1 cellular context compared by ENCODE assay signal in the genomic region with DNA sequence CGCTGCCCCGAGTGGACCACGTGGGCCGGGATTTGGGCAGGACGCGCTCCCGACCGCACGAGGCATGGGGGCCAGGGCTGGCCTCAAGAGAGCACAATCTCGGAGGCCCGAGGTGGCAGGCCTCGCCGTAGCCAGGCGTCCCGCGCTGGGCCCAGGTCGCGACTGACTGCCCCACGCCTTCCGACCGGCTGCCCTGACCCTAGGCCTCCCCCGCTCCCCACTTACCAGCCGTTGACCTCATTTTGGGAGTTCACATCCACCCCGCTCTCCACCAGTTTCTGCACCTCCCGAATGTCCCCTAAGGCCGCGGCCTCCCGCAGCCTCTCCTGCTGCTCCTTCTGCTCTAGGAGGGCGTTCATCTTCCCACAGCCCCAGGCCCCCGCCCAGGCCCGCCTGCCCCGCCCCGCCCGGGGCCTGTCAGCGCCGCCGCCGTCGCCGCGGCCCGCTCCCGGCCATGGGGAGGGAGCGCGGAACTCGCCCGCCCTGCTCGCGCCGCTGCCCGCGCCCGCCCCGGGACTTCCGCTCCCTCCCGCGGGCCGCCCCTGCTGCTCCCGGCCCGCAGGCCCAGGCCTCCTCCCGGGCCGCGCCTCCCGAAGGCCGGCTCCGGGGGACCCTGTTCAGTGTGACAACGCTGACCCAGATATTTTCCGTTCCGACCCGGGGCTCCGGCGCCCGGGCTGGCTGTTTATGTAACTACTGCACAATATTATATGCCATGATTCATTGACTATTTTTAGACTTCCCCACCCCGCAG.
A peak's percentile ranks its signal among the peaks of the same experiment; 100 is the strongest.
TF ChIP-seq lines count a peak whose summit lies in the region.

A gene with protein sequence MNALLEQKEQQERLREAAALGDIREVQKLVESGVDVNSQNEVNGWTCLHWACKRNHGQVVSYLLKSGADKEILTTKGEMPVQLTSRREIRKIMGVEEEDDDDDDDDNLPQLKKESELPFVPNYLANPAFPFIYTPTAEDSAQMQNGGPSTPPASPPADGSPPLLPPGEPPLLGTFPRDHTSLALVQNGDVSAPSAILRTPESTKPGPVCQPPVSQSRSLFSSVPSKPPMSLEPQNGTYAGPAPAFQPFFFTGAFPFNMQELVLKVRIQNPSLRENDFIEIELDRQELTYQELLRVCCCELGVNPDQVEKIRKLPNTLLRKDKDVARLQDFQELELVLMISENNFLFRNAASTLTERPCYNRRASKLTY (minus strand): TSS at position 619 of the 754 bp plus-strand sequence. CDS start 260 bp downstream, at position 359.

TF ChIP-seq in HepG2, 621 proteins besides CTCF, POLR2A, EP300 and RAD21 (continued from another document and continues in another):
- TF ChIP-seq, protein P1, sequence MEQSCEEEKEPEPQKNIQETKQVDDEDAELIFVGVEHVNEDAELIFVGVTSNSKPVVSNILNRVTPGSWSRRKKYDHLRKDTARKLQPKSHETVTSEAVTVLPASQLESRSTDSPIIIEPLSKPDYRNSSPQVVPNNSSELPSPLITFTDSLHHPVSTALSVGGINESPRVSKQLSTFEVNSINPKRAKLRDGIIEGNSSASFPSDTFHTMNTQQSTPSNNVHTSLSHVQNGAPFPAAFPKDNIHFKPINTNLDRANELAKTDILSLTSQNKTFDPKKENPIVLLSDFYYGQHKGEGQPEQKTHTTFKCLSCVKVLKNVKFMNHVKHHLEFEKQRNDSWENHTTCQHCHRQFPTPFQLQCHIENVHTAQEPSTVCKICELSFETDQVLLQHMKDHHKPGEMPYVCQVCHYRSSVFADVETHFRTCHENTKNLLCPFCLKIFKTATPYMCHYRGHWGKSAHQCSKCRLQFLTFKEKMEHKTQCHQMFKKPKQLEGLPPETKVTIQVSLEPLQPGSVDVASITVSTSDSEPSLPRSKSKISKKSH (CRISPR knock-in tag; IDR thresholded peaks at IDR 0.05; ENCODE audit: borderline replicate concordance): peak; percentile 96
- TF ChIP-seq ZBTB8A (CRISPR knock-in tag; IDR thresholded peaks at IDR 0.05; ENCODE audit: borderline replicate concordance, low read depth) (peak; percentile 91), KDM5A (IDR thresholded peaks at IDR 0.05; ENCODE audit: borderline replicate concordance, low read length) (peak; percentile 89), EZH2 (conservative IDR thresholded peaks at IDR 0.05; ENCODE audit: low read depth, low read length) (no peak), RELA (CRISPR knock-in tag; IDR thresholded peaks at IDR 0.05) (no peak; the same call in 1 of the 2 replicates), ZFP82 (CRISPR knock-in tag; IDR thresholded peaks at IDR 0.05; ENCODE audit: borderline replicate concordance) (peak; percentile 77; the same call in 1 of the 2 replicates), ZNF33B (CRISPR knock-in tag; IDR thresholded peaks at IDR 0.05) (no peak; the same call in 1 of the 2 replicates), AGO2 (optimal IDR thresholded peaks at IDR 0.05; ENCODE audit: low read depth, low read length) (peak; percentile 95), SMARCE1 (IDR thresholded peaks at IDR 0.05; ENCODE audit: borderline replicate concordance) (no peak), MTF2 (CRISPR knock-in tag; IDR thresholded peaks at IDR 0.05; ENCODE audit: borderline replicate concordance) (no peak), ZNF232 (CRISPR knock-in tag; IDR thresholded peaks at IDR 0.05; ENCODE audit: borderline replicate concordance) (no peak; the same call in none of the 2 replicates), ZNF558 (CRISPR knock-in tag; IDR thresholded peaks at IDR 0.05; ENCODE audit: borderline replicate concordance) (peak; percentile 85; the same call in 1 of the 2 replicates), THAP11 (CRISPR knock-in tag; IDR thresholded peaks at IDR 0.05) (peak; percentile 91), HNF4G (IDR thresholded peaks at IDR 0.05; ENCODE audit: borderline replicate concordance, low read depth, low read length) (peak; percentile 55; the same call in 1 of the 2 replicates), HNF4G (CRISPR knock-in tag; IDR thresholded peaks at IDR 0.05; ENCODE audit: borderline replicate concordance, low read depth) (no peak), TGIF2 (CRISPR knock-in tag; IDR thresholded peaks at IDR 0.05) (peak; percentile 34; the same call in 1 of the 2 replicates), TBL1XR1 (IDR thresholded peaks at IDR 0.05; ENCODE audit: borderline replicate concordance, low read length, partially characterized antibody) (peak; percentile 89), SIN3B (IDR thresholded peaks at IDR 0.05; ENCODE audit: low read length) (peak; percentile 79; the same call in 1 of the 2 replicates), DNMT1 (CRISPR knock-in tag; IDR thresholded peaks at IDR 0.05) (peak; percentile 84), ZNF333 (CRISPR knock-in tag; IDR thresholded peaks at IDR 0.05; ENCODE audit: borderline replicate concordance) (peak; percentile 74; the same call in 1 of the 2 replicates), FOXO1 (CRISPR knock-in tag; IDR thresholded peaks at IDR 0.05) (peak; percentile 77), KDM4B (CRISPR knock-in tag; IDR thresholded peaks at IDR 0.05) (peak; percentile 84)
- TF ChIP-seq, protein P2, sequence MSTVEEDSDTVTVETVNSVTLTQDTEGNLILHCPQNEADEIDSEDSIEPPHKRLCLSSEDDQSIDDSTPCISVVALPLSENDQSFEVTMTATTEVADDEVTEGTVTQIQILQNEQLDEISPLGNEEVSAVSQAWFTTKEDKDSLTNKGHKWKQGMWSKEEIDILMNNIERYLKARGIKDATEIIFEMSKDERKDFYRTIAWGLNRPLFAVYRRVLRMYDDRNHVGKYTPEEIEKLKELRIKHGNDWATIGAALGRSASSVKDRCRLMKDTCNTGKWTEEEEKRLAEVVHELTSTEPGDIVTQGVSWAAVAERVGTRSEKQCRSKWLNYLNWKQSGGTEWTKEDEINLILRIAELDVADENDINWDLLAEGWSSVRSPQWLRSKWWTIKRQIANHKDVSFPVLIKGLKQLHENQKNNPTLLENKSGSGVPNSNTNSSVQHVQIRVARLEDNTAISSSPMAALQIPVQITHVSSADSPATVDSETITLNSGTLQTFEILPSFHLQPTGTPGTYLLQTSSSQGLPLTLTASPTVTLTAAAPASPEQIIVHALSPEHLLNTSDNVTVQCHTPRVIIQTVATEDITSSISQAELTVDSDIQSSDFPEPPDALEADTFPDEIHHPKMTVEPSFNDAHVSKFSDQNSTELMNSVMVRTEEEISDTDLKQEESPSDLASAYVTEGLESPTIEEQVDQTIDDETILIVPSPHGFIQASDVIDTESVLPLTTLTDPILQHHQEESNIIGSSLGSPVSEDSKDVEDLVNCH (CRISPR knock-in tag; IDR thresholded peaks at IDR 0.05): no peak
- TF ChIP-seq, protein P3, sequence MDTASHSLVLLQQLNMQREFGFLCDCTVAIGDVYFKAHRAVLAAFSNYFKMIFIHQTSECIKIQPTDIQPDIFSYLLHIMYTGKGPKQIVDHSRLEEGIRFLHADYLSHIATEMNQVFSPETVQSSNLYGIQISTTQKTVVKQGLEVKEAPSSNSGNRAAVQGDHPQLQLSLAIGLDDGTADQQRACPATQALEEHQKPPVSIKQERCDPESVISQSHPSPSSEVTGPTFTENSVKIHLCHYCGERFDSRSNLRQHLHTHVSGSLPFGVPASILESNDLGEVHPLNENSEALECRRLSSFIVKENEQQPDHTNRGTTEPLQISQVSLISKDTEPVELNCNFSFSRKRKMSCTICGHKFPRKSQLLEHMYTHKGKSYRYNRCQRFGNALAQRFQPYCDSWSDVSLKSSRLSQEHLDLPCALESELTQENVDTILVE (CRISPR knock-in tag; IDR thresholded peaks at IDR 0.05): peak; percentile 100
- TF ChIP-seq, protein P4, sequence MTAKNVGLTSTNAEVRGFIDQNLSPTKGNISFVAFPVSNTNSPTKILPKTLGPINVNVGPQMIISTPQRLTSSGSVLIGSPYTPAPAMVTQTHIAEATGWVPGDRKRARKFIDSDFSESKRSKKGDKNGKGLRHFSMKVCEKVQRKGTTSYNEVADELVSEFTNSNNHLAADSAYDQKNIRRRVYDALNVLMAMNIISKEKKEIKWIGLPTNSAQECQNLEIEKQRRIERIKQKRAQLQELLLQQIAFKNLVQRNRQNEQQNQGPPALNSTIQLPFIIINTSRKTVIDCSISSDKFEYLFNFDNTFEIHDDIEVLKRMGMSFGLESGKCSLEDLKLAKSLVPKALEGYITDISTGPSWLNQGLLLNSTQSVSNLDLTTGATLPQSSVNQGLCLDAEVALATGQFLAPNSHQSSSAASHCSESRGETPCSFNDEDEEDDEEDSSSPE (CRISPR knock-in tag; IDR thresholded peaks at IDR 0.05): peak; percentile 80
- TF ChIP-seq, protein P5, sequence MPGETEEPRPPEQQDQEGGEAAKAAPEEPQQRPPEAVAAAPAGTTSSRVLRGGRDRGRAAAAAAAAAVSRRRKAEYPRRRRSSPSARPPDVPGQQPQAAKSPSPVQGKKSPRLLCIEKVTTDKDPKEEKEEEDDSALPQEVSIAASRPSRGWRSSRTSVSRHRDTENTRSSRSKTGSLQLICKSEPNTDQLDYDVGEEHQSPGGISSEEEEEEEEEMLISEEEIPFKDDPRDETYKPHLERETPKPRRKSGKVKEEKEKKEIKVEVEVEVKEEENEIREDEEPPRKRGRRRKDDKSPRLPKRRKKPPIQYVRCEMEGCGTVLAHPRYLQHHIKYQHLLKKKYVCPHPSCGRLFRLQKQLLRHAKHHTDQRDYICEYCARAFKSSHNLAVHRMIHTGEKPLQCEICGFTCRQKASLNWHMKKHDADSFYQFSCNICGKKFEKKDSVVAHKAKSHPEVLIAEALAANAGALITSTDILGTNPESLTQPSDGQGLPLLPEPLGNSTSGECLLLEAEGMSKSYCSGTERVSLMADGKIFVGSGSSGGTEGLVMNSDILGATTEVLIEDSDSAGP (CRISPR knock-in tag; IDR thresholded peaks at IDR 0.05; ENCODE audit: borderline replicate concordance): peak; percentile 92; the same call in 1 of the 2 replicates
- TF ChIP-seq, protein P6, sequence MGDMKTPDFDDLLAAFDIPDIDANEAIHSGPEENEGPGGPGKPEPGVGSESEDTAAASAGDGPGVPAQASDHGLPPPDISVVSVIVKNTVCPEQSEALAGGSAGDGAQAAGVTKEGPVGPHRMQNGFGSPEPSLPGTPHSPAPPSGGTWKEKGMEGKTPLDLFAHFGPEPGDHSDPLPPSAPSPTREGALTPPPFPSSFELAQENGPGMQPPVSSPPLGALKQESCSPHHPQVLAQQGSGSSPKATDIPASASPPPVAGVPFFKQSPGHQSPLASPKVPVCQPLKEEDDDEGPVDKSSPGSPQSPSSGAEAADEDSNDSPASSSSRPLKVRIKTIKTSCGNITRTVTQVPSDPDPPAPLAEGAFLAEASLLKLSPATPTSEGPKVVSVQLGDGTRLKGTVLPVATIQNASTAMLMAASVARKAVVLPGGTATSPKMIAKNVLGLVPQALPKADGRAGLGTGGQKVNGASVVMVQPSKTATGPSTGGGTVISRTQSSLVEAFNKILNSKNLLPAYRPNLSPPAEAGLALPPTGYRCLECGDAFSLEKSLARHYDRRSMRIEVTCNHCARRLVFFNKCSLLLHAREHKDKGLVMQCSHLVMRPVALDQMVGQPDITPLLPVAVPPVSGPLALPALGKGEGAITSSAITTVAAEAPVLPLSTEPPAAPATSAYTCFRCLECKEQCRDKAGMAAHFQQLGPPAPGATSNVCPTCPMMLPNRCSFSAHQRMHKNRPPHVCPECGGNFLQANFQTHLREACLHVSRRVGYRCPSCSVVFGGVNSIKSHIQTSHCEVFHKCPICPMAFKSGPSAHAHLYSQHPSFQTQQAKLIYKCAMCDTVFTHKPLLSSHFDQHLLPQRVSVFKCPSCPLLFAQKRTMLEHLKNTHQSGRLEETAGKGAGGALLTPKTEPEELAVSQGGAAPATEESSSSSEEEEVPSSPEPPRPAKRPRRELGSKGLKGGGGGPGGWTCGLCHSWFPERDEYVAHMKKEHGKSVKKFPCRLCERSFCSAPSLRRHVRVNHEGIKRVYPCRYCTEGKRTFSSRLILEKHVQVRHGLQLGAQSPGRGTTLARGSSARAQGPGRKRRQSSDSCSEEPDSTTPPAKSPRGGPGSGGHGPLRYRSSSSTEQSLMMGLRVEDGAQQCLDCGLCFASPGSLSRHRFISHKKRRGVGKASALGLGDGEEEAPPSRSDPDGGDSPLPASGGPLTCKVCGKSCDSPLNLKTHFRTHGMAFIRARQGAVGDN (CRISPR knock-in tag; IDR thresholded peaks at IDR 0.05): peak; percentile 97
- TF ChIP-seq, protein P7, sequence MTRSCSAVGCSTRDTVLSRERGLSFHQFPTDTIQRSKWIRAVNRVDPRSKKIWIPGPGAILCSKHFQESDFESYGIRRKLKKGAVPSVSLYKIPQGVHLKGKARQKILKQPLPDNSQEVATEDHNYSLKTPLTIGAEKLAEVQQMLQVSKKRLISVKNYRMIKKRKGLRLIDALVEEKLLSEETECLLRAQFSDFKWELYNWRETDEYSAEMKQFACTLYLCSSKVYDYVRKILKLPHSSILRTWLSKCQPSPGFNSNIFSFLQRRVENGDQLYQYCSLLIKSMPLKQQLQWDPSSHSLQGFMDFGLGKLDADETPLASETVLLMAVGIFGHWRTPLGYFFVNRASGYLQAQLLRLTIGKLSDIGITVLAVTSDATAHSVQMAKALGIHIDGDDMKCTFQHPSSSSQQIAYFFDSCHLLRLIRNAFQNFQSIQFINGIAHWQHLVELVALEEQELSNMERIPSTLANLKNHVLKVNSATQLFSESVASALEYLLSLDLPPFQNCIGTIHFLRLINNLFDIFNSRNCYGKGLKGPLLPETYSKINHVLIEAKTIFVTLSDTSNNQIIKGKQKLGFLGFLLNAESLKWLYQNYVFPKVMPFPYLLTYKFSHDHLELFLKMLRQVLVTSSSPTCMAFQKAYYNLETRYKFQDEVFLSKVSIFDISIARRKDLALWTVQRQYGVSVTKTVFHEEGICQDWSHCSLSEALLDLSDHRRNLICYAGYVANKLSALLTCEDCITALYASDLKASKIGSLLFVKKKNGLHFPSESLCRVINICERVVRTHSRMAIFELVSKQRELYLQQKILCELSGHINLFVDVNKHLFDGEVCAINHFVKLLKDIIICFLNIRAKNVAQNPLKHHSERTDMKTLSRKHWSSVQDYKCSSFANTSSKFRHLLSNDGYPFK (CRISPR knock-in tag; IDR thresholded peaks at IDR 0.05; ENCODE audit: borderline replicate concordance): peak; percentile 85
- TF ChIP-seq, protein P8, sequence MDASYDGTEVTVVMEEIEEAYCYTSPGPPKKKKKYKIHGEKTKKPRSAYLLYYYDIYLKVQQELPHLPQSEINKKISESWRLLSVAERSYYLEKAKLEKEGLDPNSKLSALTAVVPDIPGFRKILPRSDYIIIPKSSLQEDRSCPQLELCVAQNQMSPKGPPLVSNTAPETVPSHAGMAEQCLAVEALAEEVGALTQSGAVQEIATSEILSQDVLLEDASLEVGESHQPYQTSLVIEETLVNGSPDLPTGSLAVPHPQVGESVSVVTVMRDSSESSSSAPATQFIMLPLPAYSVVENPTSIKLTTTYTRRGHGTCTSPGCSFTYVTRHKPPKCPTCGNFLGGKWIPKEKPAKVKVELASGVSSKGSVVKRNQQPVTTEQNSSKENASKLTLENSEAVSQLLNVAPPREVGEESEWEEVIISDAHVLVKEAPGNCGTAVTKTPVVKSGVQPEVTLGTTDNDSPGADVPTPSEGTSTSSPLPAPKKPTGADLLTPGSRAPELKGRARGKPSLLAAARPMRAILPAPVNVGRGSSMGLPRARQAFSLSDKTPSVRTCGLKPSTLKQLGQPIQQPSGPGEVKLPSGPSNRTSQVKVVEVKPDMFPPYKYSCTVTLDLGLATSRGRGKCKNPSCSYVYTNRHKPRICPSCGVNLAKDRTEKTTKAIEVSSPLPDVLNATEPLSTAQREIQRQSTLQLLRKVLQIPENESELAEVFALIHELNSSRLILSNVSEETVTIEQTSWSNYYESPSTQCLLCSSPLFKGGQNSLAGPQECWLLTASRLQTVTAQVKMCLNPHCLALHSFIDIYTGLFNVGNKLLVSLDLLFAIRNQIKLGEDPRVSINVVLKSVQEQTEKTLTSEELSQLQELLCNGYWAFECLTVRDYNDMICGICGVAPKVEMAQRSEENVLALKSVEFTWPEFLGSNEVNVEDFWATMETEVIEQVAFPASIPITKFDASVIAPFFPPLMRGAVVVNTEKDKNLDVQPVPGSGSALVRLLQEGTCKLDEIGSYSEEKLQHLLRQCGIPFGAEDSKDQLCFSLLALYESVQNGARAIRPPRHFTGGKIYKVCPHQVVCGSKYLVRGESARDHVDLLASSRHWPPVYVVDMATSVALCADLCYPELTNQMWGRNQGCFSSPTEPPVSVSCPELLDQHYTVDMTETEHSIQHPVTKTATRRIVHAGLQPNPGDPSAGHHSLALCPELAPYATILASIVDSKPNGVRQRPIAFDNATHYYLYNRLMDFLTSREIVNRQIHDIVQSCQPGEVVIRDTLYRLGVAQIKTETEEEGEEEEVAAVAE (CRISPR knock-in tag; IDR thresholded peaks at IDR 0.05; ENCODE audit: borderline replicate concordance): peak; percentile 64
